ENCODE assay signal across 7 cellular contexts in genomic region chr5:67209141-67209771, GRCh38. TPM values are rescaled to one million over a fixed set of nuclear protein-coding genes. Genes with fewer than 3 reads are reported as not detected.
DNase-seq lines count a peak whose midpoint lies in the region; ATAC-seq, FAIRE-seq and TF ChIP-seq lines count a peak whose summit lies in the region.

No MANE protein-coding gene starts in this region.

- no peaks in the 10 kb centered on the region for H3K9me1 ChIP-seq in keratinocyte (ENCODE audit: control insufficient read depth, extremely low read depth, insufficient read depth, low read length)

- dilution Hi-C loops in keratinocyte (cut with MboI; ENCODE audit: extremely low pct_ligation_motif_present, low sequenced_read_pairs): no loop called here

- H3K9ac ChIP-seq in keratinocyte (ENCODE audit: control insufficient read depth, extremely low read depth, insufficient read depth, low read length): peak overlapping the region; percentile 13

- H3K27ac ChIP-seq in caudate nucleus (ENCODE audit: low read depth, low read length) (no peak overlapping the region), keratinocyte (ENCODE audit: control insufficient read depth, insufficient read depth, low read length) (no peak overlapping the region)

- peak; percentile 31 for ATAC-seq in HG03139 (IDR thresholded peaks at IDR 0.05; ENCODE audit: unreplicated experiment)

- peak overlapping the region; percentile 26 for H2AFZ ChIP-seq in keratinocyte (ENCODE audit: control insufficient read depth, low read length)

- no peak overlapping the region for H3K4me2 ChIP-seq in keratinocyte (ENCODE audit: control insufficient read depth, extremely low read depth, insufficient read depth, low read depth, low read length)

- H3K9me3 ChIP-seq in keratinocyte (ENCODE audit: control insufficient read depth, low read depth, low read length): no peaks in the 10 kb centered on the region

- in situ Hi-C loops in GM13976 (cut with MboI; ENCODE audit: low sequenced_read_pairs, unreplicated experiment): loop anchor here (25.0 kb wide), 1 partner anchor 222 kb away; no protein-coding TSS in a partner anchor

- peak; percentile 83 for FAIRE-seq in keratinocyte (lab: Jason Lieb, UNC)

- peak; percentile 73 for DNase-seq in GM13976 (ENCODE audit: low spot score)
- DNase-seq in NCI-H345 (lab: John Stamatoyannopoulos, UW): peak; percentile 65
- peak in 46 of 61 donors; percentile 9 to 82 (median 34) for DNase-seq in caudate nucleus (lab: John Stamatoyannopoulos, UW)
- DNase-seq in keratinocyte (ENCODE audit: low read depth, low spot score): peak; percentile 49
- DNase-seq in stimulated activated CD4-positive, alpha-beta T cell treated with anti-CD3 and anti-CD28 coated beads, Interleukin-2, amount 100 ng/mL, for 48 hours: peak; percentile 63 to 69

- no peaks in the 10 kb centered on the region for H3K27me3 ChIP-seq in keratinocyte (ENCODE audit: control insufficient read depth, extremely low read depth, insufficient read depth, low read length)

- H4K20me1 ChIP-seq in keratinocyte (ENCODE audit: control insufficient read depth, extremely low read depth, insufficient read depth, low read length): no peaks in the 10 kb centered on the region

- peaks cover 46% of the 10 kb centered on the region for H3K4me1 ChIP-seq in keratinocyte (ENCODE audit: control insufficient read depth, extremely low read depth, insufficient read depth, low read length)

- no peak overlapping the region for H3K4me3 ChIP-seq in WI38 (ENCODE audit: low read depth, low read length)
- H3K4me3 ChIP-seq in keratinocyte (ENCODE audit: control insufficient read depth in 2 of 3, extremely low read depth in 1 of 3, insufficient read depth in 2 of 3, low read depth in 1 of 3, low read length in 3 of 3): no peak overlapping the region

- no peaks in the 10 kb centered on the region for H3K36me3 ChIP-seq in keratinocyte (ENCODE audit: control insufficient read depth in 2 of 2, extremely low read depth in 1 of 2, insufficient read depth in 2 of 2, low read length in 2 of 2)

- no peaks in the 10 kb centered on the region for H3K79me2 ChIP-seq in keratinocyte (ENCODE audit: control insufficient read depth, insufficient read depth, low read length)

- peak; percentile 67 for TF ChIP-seq CTCF in GM13976 (IDR thresholded peaks at IDR 0.05; ENCODE audit: borderline replicate concordance, control extremely low read depth, extremely low read depth, insufficient read depth, missing control alignments)
- TF ChIP-seq CTCF in WI38 (IDR thresholded peaks at IDR 0.05; ENCODE audit: low read depth, low read length): peak; percentile 51; the same call in 1 of the 2 replicates
- TF ChIP-seq CTCF in keratinocyte (optimal IDR thresholded peaks at IDR 0.05 in 1 of 3, IDR thresholded peaks at IDR 0.05 in 1 of 3, conservative IDR thresholded peaks at IDR 0.05 in 1 of 3; ENCODE audit: extremely low read depth in 1 of 3, insufficient read depth in 2 of 3, low read length in 3 of 3): peak; percentile 67 to 88 (median 73)

RNA-seq across cellular contexts. Expression of gene CD180, which starts 12.7 kb away (rescaled TPM):
- not detected in 3 replicates for polyA plus RNA-seq in keratinocyte
- polyA plus RNA-seq in keratinocyte (2011; ENCODE audit: low read depth): not detected
- polyA plus RNA-seq in keratinocyte (2011; cell fraction: cytosol; rRNA removed): not detected in 2 replicates
- not detected in 2 replicates for polyA plus RNA-seq in keratinocyte (2011; cell fraction: nucleus; rRNA removed)
- polyA plus RNA-seq in keratinocyte (2012; ENCODE audit: low replicate concordance): 0.03 TPM in 1 of 2 replicates, not detected in the other
- polyA minus RNA-seq in keratinocyte: not detected in 3 replicates
- not detected for polyA minus RNA-seq in keratinocyte (2011; cell fraction: cytosol; rRNA and poly(A)+ RNA removed)
- not detected in 2 replicates for polyA minus RNA-seq in keratinocyte (2011; cell fraction: nucleus; rRNA and poly(A)+ RNA removed)
